In the genomic region with DNA sequence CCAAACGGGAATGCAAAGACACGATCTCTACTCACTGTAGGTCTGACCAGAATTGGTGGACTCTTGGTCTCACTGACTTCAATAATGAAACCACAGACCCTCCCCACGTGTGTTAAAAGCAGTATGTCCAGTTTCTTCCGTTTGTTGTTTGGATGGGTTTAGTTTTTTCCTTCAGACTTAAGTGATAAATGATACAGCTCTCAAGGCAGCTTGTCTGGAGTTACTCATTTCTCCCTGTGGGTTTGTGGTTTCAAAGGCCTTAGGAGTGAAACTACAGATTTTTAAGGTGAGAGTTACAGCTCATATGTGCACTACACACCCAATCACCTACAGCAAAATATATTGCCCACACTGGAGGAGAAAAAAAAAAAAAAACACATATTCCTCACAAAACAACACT, we compare ENCODE assay signal across 8 cellular contexts.
A peak's percentile ranks its signal among the peaks of the same experiment; 100 is the strongest.
DNase-seq lines count a peak whose midpoint lies in the region; ATAC-seq and TF ChIP-seq lines count a peak whose summit lies in the region.

No MANE protein-coding gene starts in this region.

- TF ChIP-seq RAD21 in IMR-90 (IDR thresholded peaks at IDR 0.05; ENCODE audit: low read length), result no peak

- H3K9me3 ChIP-seq in IMR-90 (ENCODE audit: control insufficient read depth, insufficient read depth, low read length), result peaks cover 2% of the 10 kb centered on the region; the same call in 1 of the 2 replicates

- CTCF ChIA-PET in GM10248 (lab: Yijun Ruan, JAX) (no interaction called here), IMR-90 (lab: Yijun Ruan, JAX) (interaction anchor here (0.7 kb wide), 1 partner anchor 693 kb away, joined by 5 read pairs; no protein-coding TSS in a partner anchor)

- no peak overlapping the region for H3K4me3 ChIP-seq in IMR-90 (ENCODE audit: insufficient read depth, low read depth, low read length)

- H3K4ac ChIP-seq in IMR-90 (ENCODE audit: low read depth, low read length), result peak overlapping the region; percentile 88

- POLR2A ChIA-PET in GM10248 (lab: Yijun Ruan, JAX) (no interaction called here), IMR-90 (lab: Charles Lee; ENCODE audit: unreplicated experiment) (no interaction called here)

- H2AFZ ChIP-seq in IMR-90 (replicated peaks; ENCODE audit: low read length, poor library complexity), result peak overlapping the region; percentile 60

- H3K14ac ChIP-seq in IMR-90 (replicated peaks; ENCODE audit: low read depth, low read length), result peak overlapping the region; percentile 73

- peaks cover 20% of the 10 kb centered on the region for H3K9me1 ChIP-seq in IMR-90 (ENCODE audit: insufficient read depth, low read length)

- peak overlapping the region; percentile 38 for H2AK9ac ChIP-seq in IMR-90 (replicated peaks; ENCODE audit: low read depth, low read length, poor library complexity)

- H3K9ac ChIP-seq in IMR-90 (ENCODE audit: low read depth, low read length), result no peak overlapping the region

- H3K56ac ChIP-seq in IMR-90 (ENCODE audit: extremely low read depth, insufficient read depth, low read length), result no peak overlapping the region

- peak overlapping the region; percentile 80 for H2BK5ac ChIP-seq in IMR-90 (ENCODE audit: low read depth, low read length, poor library complexity, severe bottlenecking)

- no peaks in the 10 kb centered on the region for H3K36me3 ChIP-seq in IMR-90 (ENCODE audit: control insufficient read depth, insufficient read depth, low read length)

- peak overlapping the region; percentile 79; the same call in 1 of the 2 replicates for H3K18ac ChIP-seq in IMR-90 (ENCODE audit: low read depth, low read length)

- no peak for TF ChIP-seq POLR2A in IMR-90 (IDR thresholded peaks at IDR 0.05; ENCODE audit: low read depth, low read length)

- TF ChIP-seq CTCF in GM10248 (IDR thresholded peaks at IDR 0.05; ENCODE audit: control extremely low read depth, extremely low read depth, low read depth, missing control alignments), result no peak
- no peak for TF ChIP-seq CTCF in IMR-90 (conservative IDR thresholded peaks at IDR 0.05; ENCODE audit: low read depth, low read length)

- H4K5ac ChIP-seq in IMR-90 (ENCODE audit: low read depth, low read length), result peak overlapping the region; percentile 73; the same call in 1 of the 2 replicates

- H3K4me1 ChIP-seq in IMR-90 (ENCODE audit: control insufficient read depth, insufficient read depth, low read length), result peaks cover 18% of the 10 kb centered on the region

- peak overlapping the region; percentile 90 for H2AK5ac ChIP-seq in IMR-90 (ENCODE audit: low read depth, low read length)

- H2BK20ac ChIP-seq in IMR-90 (ENCODE audit: low read depth, low read length), result peak overlapping the region; percentile 97

- 100% methylated on average over 1 of the region's 4 CpGs; no CpG with 5 or more reads in 1 of the 2 experiments for WGBS in IMR-90 (ENCODE audit: extremely low coverage in 2 of 2, insufficient read length in 1 of 2), 2 experiments

- peak overlapping the region; percentile 57; the same call in 1 of the 2 replicates for H3K4me2 ChIP-seq in IMR-90 (ENCODE audit: low read depth, low read length)

- peaks cover 0 to 6% of the 10 kb centered on the region in 2 experiments; a peak in 1 of 4 replicates for H3K79me1 ChIP-seq in IMR-90 (ENCODE audit: low read depth in 1 of 2, low read length in 2 of 2)

- H3K23ac ChIP-seq in IMR-90 (ENCODE audit: low read depth, low read length), result peak overlapping the region; percentile 66

- ATAC-seq in GM21423 (IDR thresholded peaks at IDR 0.05; ENCODE audit: unreplicated experiment) (peak; percentile 89), IMR-90 (ENCODE audit: low read depth) (peak; percentile 32), GM21619 (IDR thresholded peaks at IDR 0.05; ENCODE audit: unreplicated experiment) (no peak), Right ventricle myocardium superior (ENCODE audit: poor library complexity) (no peak)

- peak overlapping the region; percentile 76; the same call in 2 of the 3 replicates for H2BK15ac ChIP-seq in IMR-90 (ENCODE audit: low read depth, low read length)

- H4K91ac ChIP-seq in IMR-90 (ENCODE audit: insufficient read depth, low read depth, low read length), result peak overlapping the region; percentile 70

- BruUV-seq in IMR-90 (replicated peaks; lab: Mats Ljungman, UMichigan), result no TSS peak

- no peaks in the 10 kb centered on the region for H3K27me3 ChIP-seq in IMR-90 (ENCODE audit: control insufficient read depth, insufficient read depth, low read length)

- in situ Hi-C loops in IMR-90 (cut with MboI; ENCODE audit: low sequenced_read_pairs), result no loop called here

- H2BK120ac ChIP-seq in IMR-90 (ENCODE audit: low read depth, low read length), result peak overlapping the region; percentile 99

- peak; percentile 27 for DNase-seq in GM10248 (ENCODE audit: extremely low spot score)
- peak; percentile 89 for DNase-seq in IMR-90
- DNase-seq in fibroblast of gingiva (ENCODE audit: low read depth), result peak; percentile 50
- no peak for DNase-seq in GM19238 (ENCODE audit: insufficient read length, low spot score)
- no peak for DNase-seq in stimulated activated naive CD4-positive, alpha-beta T cell (lab: John Stamatoyannopoulos, UW)
- DNase-seq in Right ventricle myocardium superior, result no peak

- H3K27ac ChIP-seq in IMR-90 (ENCODE audit: insufficient read depth, low read length), result 0 out of 2 replicates have a peak overlapping the region, but pooled peaks have one; percentile 6

- dilution Hi-C loops in IMR-90 (cut with HindIII; ENCODE audit: low sequenced_read_pairs, unreplicated experiment), result no loop called here

- H4K20me1 ChIP-seq in IMR-90 (ENCODE audit: insufficient read depth, low read length), result no peaks in the 10 kb centered on the region

- intact Hi-C loops in IMR-90 (cut with micrococcal nuclease) (no loop called here), Right ventricle myocardium superior (cut with DNase I) (loop anchor here (10.0 kb wide), 1 partner anchor 70 kb away; no protein-coding TSS in a partner anchor)

- peak overlapping the region in 1 of 2 experiments; percentile 74; a peak in 2 of 4 replicates for H4K8ac ChIP-seq in IMR-90 (ENCODE audit: low read depth in 2 of 2, low read length in 2 of 2)

TF ChIP-seq in IMR-90, 13 proteins besides CTCF, POLR2A, EP300 and RAD21:
- TF ChIP-seq RFX5 (IDR thresholded peaks at IDR 0.05; ENCODE audit: low read depth, low read length), result no peak
- TF ChIP-seq CHD1 (IDR thresholded peaks at IDR 0.05; ENCODE audit: low read depth, low read length), result no peak
- TF ChIP-seq, protein P1, sequence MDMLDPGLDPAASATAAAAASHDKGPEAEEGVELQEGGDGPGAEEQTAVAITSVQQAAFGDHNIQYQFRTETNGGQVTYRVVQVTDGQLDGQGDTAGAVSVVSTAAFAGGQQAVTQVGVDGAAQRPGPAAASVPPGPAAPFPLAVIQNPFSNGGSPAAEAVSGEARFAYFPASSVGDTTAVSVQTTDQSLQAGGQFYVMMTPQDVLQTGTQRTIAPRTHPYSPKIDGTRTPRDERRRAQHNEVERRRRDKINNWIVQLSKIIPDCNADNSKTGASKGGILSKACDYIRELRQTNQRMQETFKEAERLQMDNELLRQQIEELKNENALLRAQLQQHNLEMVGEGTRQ (IDR thresholded peaks at IDR 0.05; ENCODE audit: low read depth, low read length), result no peak
- TF ChIP-seq SMC3 (IDR thresholded peaks at IDR 0.05; ENCODE audit: low read depth, low read length), result no peak
- no peak for TF ChIP-seq MAFK (IDR thresholded peaks at IDR 0.05; ENCODE audit: low read depth, low read length)
- TF ChIP-seq, protein P2, sequence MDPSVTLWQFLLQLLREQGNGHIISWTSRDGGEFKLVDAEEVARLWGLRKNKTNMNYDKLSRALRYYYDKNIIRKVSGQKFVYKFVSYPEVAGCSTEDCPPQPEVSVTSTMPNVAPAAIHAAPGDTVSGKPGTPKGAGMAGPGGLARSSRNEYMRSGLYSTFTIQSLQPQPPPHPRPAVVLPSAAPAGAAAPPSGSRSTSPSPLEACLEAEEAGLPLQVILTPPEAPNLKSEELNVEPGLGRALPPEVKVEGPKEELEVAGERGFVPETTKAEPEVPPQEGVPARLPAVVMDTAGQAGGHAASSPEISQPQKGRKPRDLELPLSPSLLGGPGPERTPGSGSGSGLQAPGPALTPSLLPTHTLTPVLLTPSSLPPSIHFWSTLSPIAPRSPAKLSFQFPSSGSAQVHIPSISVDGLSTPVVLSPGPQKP (IDR thresholded peaks at IDR 0.05; ENCODE audit: borderline replicate concordance, low read depth, low read length), result no peak
- TF ChIP-seq RCOR1 (IDR thresholded peaks at IDR 0.05; ENCODE audit: insufficient replicate concordance, low read length), result no peak
- no peak for TF ChIP-seq CEBPB (IDR thresholded peaks at IDR 0.05; ENCODE audit: low read depth, low read length)
- TF ChIP-seq NFE2L2 (IDR thresholded peaks at IDR 0.05; ENCODE audit: low read depth, low read length), result no peak
- no peak for TF ChIP-seq MAZ (IDR thresholded peaks at IDR 0.05; ENCODE audit: borderline replicate concordance, low read depth, low read length)
- no peak for TF ChIP-seq BHLHE40 (IDR thresholded peaks at IDR 0.05; ENCODE audit: low read depth, low read length)
- TF ChIP-seq FOS (IDR thresholded peaks at IDR 0.05; ENCODE audit: low read depth, low read length), result no peak
- TF ChIP-seq MXI1 (IDR thresholded peaks at IDR 0.05; ENCODE audit: borderline replicate concordance, low read depth, low read length), result no peak

Comparison
In these comparisons a context has a peak if more than half of its experiments do, and no peak if none do; other contexts are left out.
1. DNase-seq: peak in GM10248 (single experiment), IMR-90 (single experiment) and fibroblast of gingiva (single experiment); none in GM19238 (single experiment), stimulated activated naive CD4-positive, alpha-beta T cell (0 of 6) and Right ventricle myocardium superior (single experiment).
2. ATAC-seq: peak in GM21423 (single experiment) and IMR-90 (single experiment); none in GM21619 (single experiment) and Right ventricle myocardium superior (single experiment).